1 cellular context compared by ENCODE assay signal in genomic region chr11:70184396-70184795, GRCh38.
TF ChIP-seq lines count a peak whose summit lies in the region.

No MANE protein-coding gene starts in this region.

TF ChIP-seq in K562, 482 proteins besides CTCF, POLR2A, EP300 and RAD21:
- TF ChIP-seq HDAC2 (IDR thresholded peaks at IDR 0.05) (no peak), NCOA2 (IDR thresholded peaks at IDR 0.05; ENCODE audit: partially characterized antibody in 2 of 2) (no peak), STAT5B (CRISPR knock-in tag; IDR thresholded peaks at IDR 0.05) (no peak), ZNF175 (CRISPR knock-in tag; IDR thresholded peaks at IDR 0.05; ENCODE audit: low read depth) (no peak), NCOA1 (IDR thresholded peaks at IDR 0.05; ENCODE audit: low read depth) (no peak), SIN3B (IDR thresholded peaks at IDR 0.05; ENCODE audit: low read depth) (no peak), DDX20 (tag; IDR thresholded peaks at IDR 0.05; ENCODE audit: low read depth) (no peak), ZNF707 (CRISPR knock-in tag; conservative IDR thresholded peaks at IDR 0.05) (no peak), SRSF9 (IDR thresholded peaks at IDR 0.05; ENCODE audit: borderline replicate concordance, low read depth, low read length) (no peak), PHB (CRISPR knock-in tag; IDR thresholded peaks at IDR 0.05) (no peak), PHB2 (IDR thresholded peaks at IDR 0.05; ENCODE audit: low read depth) (no peak), RBM34 (IDR thresholded peaks at IDR 0.05; ENCODE audit: borderline replicate concordance, insufficient read depth, low read length) (no peak), ESRRA (IDR thresholded peaks at IDR 0.05; ENCODE audit: borderline replicate concordance, low read depth) (no peak)
